In genomic region chr2:132274000-132274399, GRCh38 we compare ENCODE assay signal across 18 cellular contexts.
DNase-seq lines count a peak whose midpoint lies in the region; ATAC-seq, FAIRE-seq and TF ChIP-seq lines count a peak whose summit lies in the region.
"Had no signal": no experiment of that assay in that cellular context is flagged by ENCODE, and none has a peak within 500 bp of the region (broad histone marks: within the 10 kb centered on the region; RNA-seq: fewer than 3 reads in every experiment).

No MANE protein-coding gene starts in this region.

- no peak overlapping the region for H3K4me2 ChIP-seq in K562 (ENCODE audit: insufficient read depth, low read length)
- H3K4me2 ChIP-seq in neural progenitor cell, result no peak overlapping the region

- H3K27me3 ChIP-seq in K562 (ENCODE audit: control insufficient read depth in 2 of 2, insufficient read depth in 2 of 2, low read length in 2 of 2), result peaks cover 0 to 29% of the 10 kb centered on the region in 2 experiments; a peak in 4 of 5 replicates
- no peaks in the 10 kb centered on the region for H3K27me3 ChIP-seq in neural progenitor cell

- peaks cover 0 to 6% of the 10 kb centered on the region in 2 experiments; a peak in 2 of 5 replicates for H3K4me1 ChIP-seq in K562 (replicated peaks in 1 of 2; ENCODE audit: control insufficient read depth in 2 of 2, insufficient read depth in 2 of 2, low read length in 2 of 2)
- peaks cover under 1% of the 10 kb centered on the region for H3K4me1 ChIP-seq in neural progenitor cell

- H3K4me3 ChIP-seq in K562 (no peak overlapping the region), neural progenitor cell (no peak overlapping the region)
- H3K4me3 ChIP-seq: GM23248 had no signal

- H3K27ac Mint-ChIP-seq in neural progenitor cell, result peak overlapping the region; percentile 64
- H3K27ac Mint-ChIP-seq: CD4-positive, alpha-beta memory T cell had no signal

- H3F3A ChIP-seq in neural progenitor cell (ENCODE audit: low read depth), result peaks cover 2% of the 10 kb centered on the region

- in situ Hi-C loops in K562 (cut with MboI), result no loop called here

- no peaks in the 10 kb centered on the region for H3K36me3 Mint-ChIP-seq in neural progenitor cell

- H2AFZ ChIP-seq in K562 (ENCODE audit: low read depth, low read length) (no peak overlapping the region), neural progenitor cell (replicated peaks) (no peak overlapping the region)
- H2AFZ ChIP-seq: GM23248 had no signal

- POLR2A ChIA-PET in K562 (lab: Yijun Ruan, JAX), result no interaction called here
- POLR2A ChIA-PET in GM10248 (lab: Yijun Ruan, JAX), result no interaction called here

- no peaks in the 10 kb centered on the region for H3K9me1 ChIP-seq in K562 (ENCODE audit: control insufficient read depth, insufficient read depth, low read length)

- H3K9me3 ChIP-seq in K562 (replicated peaks; ENCODE audit: control insufficient read depth, insufficient read depth, low read depth, low read length), result no peaks in the 10 kb centered on the region
- no peaks in the 10 kb centered on the region for H3K9me3 ChIP-seq in neural progenitor cell (ENCODE audit: low read depth)

- TF ChIP-seq EP300 in K562 (IDR thresholded peaks at IDR 0.05; ENCODE audit: low read length), result no peak

- H3K27ac ChIP-seq in K562 (ENCODE audit: extremely low read depth, low read depth, low read length), result no peak overlapping the region
- H3K27ac ChIP-seq in neural progenitor cell, result no peak overlapping the region
- H3K27ac ChIP-seq: GM23248 had no signal

- TF ChIP-seq CTCF in K562 (IDR thresholded peaks at IDR 0.05 in 2 of 3, conservative IDR thresholded peaks at IDR 0.05 in 1 of 3; ENCODE audit: insufficient read depth in 2 of 3, low read depth in 1 of 3, low read length in 3 of 3) (no peak), neural progenitor cell (IDR thresholded peaks at IDR 0.05) (no peak), GM10248 (IDR thresholded peaks at IDR 0.05; ENCODE audit: control extremely low read depth, extremely low read depth, low read depth, missing control alignments) (no peak)

- CTCF ChIA-PET in K562 (lab: Yijun Ruan, JAX; ENCODE audit: low intra/inter-chr PET ratio), result interaction anchor here (0.6 kb wide), 1 partner anchor 335 kb away, joined by 6 read pairs; no protein-coding TSS in a partner anchor
- CTCF ChIA-PET in GM10248 (lab: Yijun Ruan, JAX), result no interaction called here

- no peak for ATAC-seq in K562
- ATAC-seq in GM21423 (IDR thresholded peaks at IDR 0.05; ENCODE audit: unreplicated experiment), result no peak

- no peak for TF ChIP-seq RAD21 in K562 (CRISPR knock-in tag; conservative IDR thresholded peaks at IDR 0.05 in 1 of 2, IDR thresholded peaks at IDR 0.05 in 1 of 2)

- no peaks in the 10 kb centered on the region for H3K79me2 ChIP-seq in K562 (ENCODE audit: control insufficient read depth, insufficient read depth, low read length)
- H3K79me2 ChIP-seq in neural progenitor cell (ENCODE audit: low read depth), result no peaks in the 10 kb centered on the region

- H3K27me3 Mint-ChIP-seq in neural progenitor cell (ENCODE audit: insufficient read depth, low read depth), result peaks cover 2% of the 10 kb centered on the region
- H3K27me3 Mint-ChIP-seq: CD4-positive, alpha-beta memory T cell had no signal

- no peak overlapping the region for H3K9ac ChIP-seq in K562 (ENCODE audit: insufficient read depth in 1 of 2, low read depth in 2 of 2, low read length in 2 of 2)
- H3K9ac ChIP-seq in neural progenitor cell, result no peak overlapping the region
- H3K9ac ChIP-seq: GM23248 had no signal

- FAIRE-seq in K562 (lab: Jason Lieb, UNC), result no peak
- FAIRE-seq: GM12892, H1 had no signal

- no TSS peak for BruUV-seq in K562 (replicated peaks; lab: Mats Ljungman, UMichigan)

- no peaks in the 10 kb centered on the region for H3K4me1 Mint-ChIP-seq in neural progenitor cell
- H3K4me1 Mint-ChIP-seq: CD4-positive, alpha-beta memory T cell had no signal

- no peak overlapping the region for H3K4me3 Mint-ChIP-seq in neural progenitor cell
- H3K4me3 Mint-ChIP-seq: CD4-positive, alpha-beta memory T cell had no signal

- no peaks in the 10 kb centered on the region for H3K36me3 ChIP-seq in K562 (ENCODE audit: control insufficient read depth, insufficient read depth, low read length)
- H3K36me3 ChIP-seq in neural progenitor cell, result no peaks in the 10 kb centered on the region

- H4K20me1 ChIP-seq in K562 (replicated peaks; ENCODE audit: control insufficient read depth, insufficient read depth, low read length) (no peaks in the 10 kb centered on the region), neural progenitor cell (ENCODE audit: low read depth) (no peaks in the 10 kb centered on the region)

- TF ChIP-seq POLR2A in K562 (conservative IDR thresholded peaks at IDR 0.05), result no peak

- WGBS in K562 (ENCODE audit: insufficient coverage, low coverage, missing lambda C conversion rate), result 1% methylated on average over 10 of the region's 10 CpGs

- no peak for DNase-seq in K562 (ENCODE audit: extremely low read depth in 1 of 4, low spot score in 3 of 4)
- peak; percentile 65 for DNase-seq in mesenteric fat pad (ENCODE audit: low spot score)
- no peak for DNase-seq in neural progenitor cell (ENCODE audit: low spot score)
- no peak for DNase-seq in GM10248 (ENCODE audit: extremely low spot score)
- no peak for DNase-seq in activated CD4-positive, alpha-beta T cell treated with anti-CD3 and anti-CD28 coated beads for 1 hour
- DNase-seq: C1 segment of cervical spinal cord; Calu3; CD4-positive, alpha-beta memory T cell; COR-L47; DMS53; DMS79 treated with DMSO at 0.1 percent for 48 hours; GF-D8; GM23248; H7; HCEC 1CT had no signal

- H3K9me3 Mint-ChIP-seq in neural progenitor cell, result peaks cover 25% of the 10 kb centered on the region

- intact Hi-C loops in K562 (cut with micrococcal nuclease), result no loop called here

TF ChIP-seq in K562, 482 proteins besides CTCF, POLR2A, EP300 and RAD21:
- no peak for TF ChIP-seq MBD2 (IDR thresholded peaks at IDR 0.05; ENCODE audit: borderline replicate concordance, low read depth)
- TF ChIP-seq CUX1 (CRISPR knock-in tag; IDR thresholded peaks at IDR 0.05), result no peak
- TF ChIP-seq ZNF512 (tag; IDR thresholded peaks at IDR 0.05), result 0 out of 2 replicates have a peak, but pooled peaks have one; percentile 29
TF ChIP-seq in K562: peak in this region for 1.
